8 cellular contexts compared by ENCODE assay signal in genomic region chr12:107912421-107913004, GRCh38.
DNase-seq lines count a peak whose midpoint lies in the region; ATAC-seq and TF ChIP-seq lines count a peak whose summit lies in the region.

No MANE protein-coding gene starts in this region.

- H4K20me1 ChIP-seq in SK-N-SH (ENCODE audit: insufficient read depth): no peaks in the 10 kb centered on the region

- no peak for TF ChIP-seq RAD21 in SK-N-SH (IDR thresholded peaks at IDR 0.05; ENCODE audit: low read length)

- no peaks in the 10 kb centered on the region for H3F3A ChIP-seq in SK-N-SH (replicated peaks; ENCODE audit: insufficient read depth)

- H3K4me3 ChIP-seq in SK-N-SH (ENCODE audit: low read depth in 2 of 2, low read length in 1 of 2): peak overlapping the region; percentile 34 to 50; a peak in 3 of 4 replicates

- no peak overlapping the region for H2AFZ ChIP-seq in SK-N-SH (ENCODE audit: low read depth)

- TF ChIP-seq CTCF in SK-N-SH (IDR thresholded peaks at IDR 0.05): peak; percentile 61

- peaks cover 19% of the 10 kb centered on the region for H3K27me3 Mint-ChIP-seq in activated naive CD8-positive, alpha-beta T cell treated with anti-CD3 and anti-CD28 coated beads, Interleukin-2, amount 10 ng/mL, durations not matched to agents 7 days and 5 days

- H3K9ac ChIP-seq in SK-N-SH: no peak overlapping the region

- H3K9me2 ChIP-seq in SK-N-SH: no peaks in the 10 kb centered on the region

- H3K27ac Mint-ChIP-seq in activated naive CD8-positive, alpha-beta T cell treated with anti-CD3 and anti-CD28 coated beads, Interleukin-2, amount 10 ng/mL, durations not matched to agents 7 days and 5 days: no peak overlapping the region

- POLR2A ChIA-PET in SK-N-SH (lab: Yijun Ruan, JAX): no interaction called here
- POLR2A ChIA-PET in activated naive CD8-positive, alpha-beta T cell treated with anti-CD3 and anti-CD28 coated beads, Interleukin-2, amount 10 ng/mL, durations not matched to agents 7 days and 5 days (lab: Charles Lee): interaction anchor here (1.1 kb wide), 1 partner anchor 9 kb away, joined by 3 read pairs; no protein-coding TSS in a partner anchor

- no peaks in the 10 kb centered on the region for H3K9me3 ChIP-seq in SK-N-SH

- ATAC-seq in HG03060 (IDR thresholded peaks at IDR 0.05; ENCODE audit: low read depth, unreplicated experiment) (peak; percentile 62), GM21526 (IDR thresholded peaks at IDR 0.05; ENCODE audit: low FRiP score, unreplicated experiment) (no peak)
- ATAC-seq in activated naive CD8-positive, alpha-beta T cell treated with anti-CD3 and anti-CD28 coated beads, Interleukin-2, amount 10 ng/mL, durations not matched to agents 7 days and 5 days (ENCODE audit: low read depth): peak; percentile 92

- H3K79me2 ChIP-seq in SK-N-SH (ENCODE audit: insufficient read depth): no peaks in the 10 kb centered on the region

- WGBS in SK-N-SH (ENCODE audit: low lambda C conversion rate): 55% methylated on average over 14 of the region's 22 CpGs

- H3K4me2 ChIP-seq in SK-N-SH: no peak overlapping the region

- H3K4me1 ChIP-seq in SK-N-SH (ENCODE audit: control insufficient read depth in 1 of 2, insufficient read depth in 2 of 2, low read depth in 1 of 2, low read length in 1 of 2): no peaks in the 10 kb centered on the region

- CTCF ChIA-PET in SK-N-SH (lab: Yijun Ruan, JAX): interaction anchor here (0.9 to 2.4 kb wide), 13 partner anchors 9 to 706 kb away, joined by 3 to 10 read pairs (median 4); no protein-coding TSS in a partner anchor

- H3K36me3 Mint-ChIP-seq in activated naive CD8-positive, alpha-beta T cell treated with anti-CD3 and anti-CD28 coated beads, Interleukin-2, amount 10 ng/mL, durations not matched to agents 7 days and 5 days: no peaks in the 10 kb centered on the region

- peak; percentile 81 for DNase-seq in DMS 273 (lab: John Stamatoyannopoulos, UW; ENCODE audit: unreplicated experiment)
- no peak for DNase-seq in DMS 273 treated with DMSO at 0.1 percent for 48 hours (lab: John Stamatoyannopoulos, UW)
- DNase-seq in SK-N-SH: peak; percentile 69
- DNase-seq in activated naive CD8-positive, alpha-beta T cell treated with anti-CD3 and anti-CD28 coated beads, Interleukin-2, amount 10 ng/mL, durations not matched to agents 7 days and 5 days: peak; percentile 84
- DNase-seq in hypothalamus (lab: John Stamatoyannopoulos, UW): peak in 41 of 51 donors; percentile 6 to 78 (median 42)
- DNase-seq in stimulated activated CD4-positive, alpha-beta T cell treated with anti-CD3 and anti-CD28 coated beads, Interleukin-12 subunit alpha, Interleukin-12 subunit beta, amount 100 ng/mL, for 4 hours: peak; percentile 49

- no peaks in the 10 kb centered on the region for H3K27me3 ChIP-seq in SK-N-SH (ENCODE audit: insufficient read depth)

- H3K4me1 Mint-ChIP-seq in activated naive CD8-positive, alpha-beta T cell treated with anti-CD3 and anti-CD28 coated beads, Interleukin-2, amount 10 ng/mL, durations not matched to agents 7 days and 5 days: peaks cover 2% of the 10 kb centered on the region

- peak overlapping the region; percentile 87 for H3K4me3 Mint-ChIP-seq in activated naive CD8-positive, alpha-beta T cell treated with anti-CD3 and anti-CD28 coated beads, Interleukin-2, amount 10 ng/mL, durations not matched to agents 7 days and 5 days

- no peaks in the 10 kb centered on the region for H3K9me3 Mint-ChIP-seq in activated naive CD8-positive, alpha-beta T cell treated with anti-CD3 and anti-CD28 coated beads, Interleukin-2, amount 10 ng/mL, durations not matched to agents 7 days and 5 days

- no peak overlapping the region for H3K27ac ChIP-seq in SK-N-SH (ENCODE audit: low read depth in 2 of 2, low read length in 1 of 2)

- H3K36me3 ChIP-seq in SK-N-SH (replicated peaks in 1 of 2; ENCODE audit: control insufficient read depth in 1 of 2, insufficient read depth in 2 of 2, low read length in 1 of 2): no peaks in the 10 kb centered on the region

- no peak for TF ChIP-seq EP300 in SK-N-SH (IDR thresholded peaks at IDR 0.05; ENCODE audit: borderline replicate concordance in 1 of 2, low read depth in 1 of 2, low read length in 1 of 2)

TF ChIP-seq in SK-N-SH, 30 proteins besides CTCF, POLR2A, EP300 and RAD21:
- TF ChIP-seq SMC3 (IDR thresholded peaks at IDR 0.05; ENCODE audit: low read depth, low read length) (no peak), IRF3 (IDR thresholded peaks at IDR 0.05; ENCODE audit: low read depth, low read length) (no peak), USF1 (IDR thresholded peaks at IDR 0.05; ENCODE audit: borderline replicate concordance, low read depth) (no peak), TCF12 (IDR thresholded peaks at IDR 0.05) (no peak), ELF1 (IDR thresholded peaks at IDR 0.05) (no peak), EZH2phosphoT487 (IDR thresholded peaks at IDR 0.05; ENCODE audit: borderline replicate concordance, low read depth) (no peak), REST (IDR thresholded peaks at IDR 0.05; ENCODE audit: low read depth, low read length) (no peak), CHD2 (IDR thresholded peaks at IDR 0.05; ENCODE audit: low read length, partially characterized antibody) (no peak), RFX5 (IDR thresholded peaks at IDR 0.05; ENCODE audit: low read length) (no peak), USF2 (IDR thresholded peaks at IDR 0.05; ENCODE audit: borderline replicate concordance, low read depth, low read length) (no peak)
